In genomic region chr19:5977785-5978605, GRCh38 we compare ENCODE assay signal across 1 cellular context.
TF ChIP-seq lines count a peak whose summit lies in the region.

RANBP3 (minus strand) TSS chr19:5978140; CDS start chr19:5978082, 58 bp downstream.

TF ChIP-seq in HEK293, 187 proteins besides CTCF, POLR2A, EP300 and RAD21 (continued from another document and continues in another):
- TF ChIP-seq PRDM2 (tag by site-specific recombination; IDR thresholded peaks at IDR 0.05; ENCODE audit: borderline replicate concordance) = no peak
- no peak for TF ChIP-seq ZBTB49 (tag by site-specific recombination; IDR thresholded peaks at IDR 0.05; ENCODE audit: low read depth)
- TF ChIP-seq ZBTB48 (tag by site-specific recombination; IDR thresholded peaks at IDR 0.05) = peak; percentile 44; the same call in 1 of the 2 replicates
- no peak for TF ChIP-seq ZNF837 (tag by site-specific recombination; IDR thresholded peaks at IDR 0.05)
- TF ChIP-seq KLF10 (tag by site-specific recombination; IDR thresholded peaks at IDR 0.05) = peak; percentile 39; the same call in 1 of the 2 replicates
- no peak for TF ChIP-seq ZNF362 (tag by site-specific recombination; IDR thresholded peaks at IDR 0.05)
- 0 out of 2 replicates have a peak, but pooled peaks have one; percentile 20 for TF ChIP-seq TRIM28 (IDR thresholded peaks at IDR 0.05; ENCODE audit: borderline replicate concordance, low read length)
- no peak for TF ChIP-seq HIC1 (tag by site-specific recombination; IDR thresholded peaks at IDR 0.05)
- no peak for TF ChIP-seq ZNF280C (tag by site-specific recombination; IDR thresholded peaks at IDR 0.05)
- no peak for TF ChIP-seq ZNF350 (tag by site-specific recombination; IDR thresholded peaks at IDR 0.05)
- 0 out of 2 replicates have a peak, but pooled peaks have one; percentile 20 for TF ChIP-seq ZBTB11 (tag by site-specific recombination; conservative IDR thresholded peaks at IDR 0.05; ENCODE audit: low read depth)
- no peak for TF ChIP-seq AEBP2 (tag by site-specific recombination; IDR thresholded peaks at IDR 0.05; ENCODE audit: borderline replicate concordance)
- TF ChIP-seq ZNF626 (tag by site-specific recombination; IDR thresholded peaks at IDR 0.05) = no peak
- no peak for TF ChIP-seq ZNF621 (tag by site-specific recombination; IDR thresholded peaks at IDR 0.05)
- TF ChIP-seq KLF16 (tag by site-specific recombination; IDR thresholded peaks at IDR 0.05) = peak; percentile 75; the same call in 1 of the 2 replicates
- TF ChIP-seq ZNF664 (tag by site-specific recombination; IDR thresholded peaks at IDR 0.05) = no peak
- TF ChIP-seq GLI2 (tag by site-specific recombination; IDR thresholded peaks at IDR 0.05; ENCODE audit: borderline replicate concordance, low read depth) = no peak
- peak; percentile 89 for TF ChIP-seq YY2 (tag by site-specific recombination; IDR thresholded peaks at IDR 0.05)
- TF ChIP-seq ZFP3 (tag by site-specific recombination; IDR thresholded peaks at IDR 0.05; ENCODE audit: low read depth) = no peak
- TF ChIP-seq ZNF548 (tag by site-specific recombination; IDR thresholded peaks at IDR 0.05) = no peak
- TF ChIP-seq ZSCAN4 (tag by site-specific recombination; IDR thresholded peaks at IDR 0.05) = no peak
- no peak for TF ChIP-seq ZNF513 (tag by site-specific recombination; IDR thresholded peaks at IDR 0.05)
- TF ChIP-seq ZNF354C (tag by site-specific recombination; IDR thresholded peaks at IDR 0.05; ENCODE audit: borderline replicate concordance, low read depth) = no peak
- TF ChIP-seq ZBTB21 (tag by site-specific recombination; IDR thresholded peaks at IDR 0.05) = no peak
- TF ChIP-seq ELK4 (IDR thresholded peaks at IDR 0.05; ENCODE audit: borderline replicate concordance, low read depth, low read length) = no peak
- no peak for TF ChIP-seq ZNF624 (tag by site-specific recombination; IDR thresholded peaks at IDR 0.05)
- no peak for TF ChIP-seq HOXA7 (CRISPR knock-in tag; IDR thresholded peaks at IDR 0.05; ENCODE audit: borderline replicate concordance)
- TF ChIP-seq SCRT2 (tag by site-specific recombination; IDR thresholded peaks at IDR 0.05) = no peak
- TF ChIP-seq SP2 (tag by site-specific recombination; IDR thresholded peaks at IDR 0.05) = peak; percentile 98
- TF ChIP-seq ZNF302 (tag by site-specific recombination; IDR thresholded peaks at IDR 0.05; ENCODE audit: low read depth) = no peak
